28 cellular contexts compared by ENCODE assay signal in the genomic region with DNA sequence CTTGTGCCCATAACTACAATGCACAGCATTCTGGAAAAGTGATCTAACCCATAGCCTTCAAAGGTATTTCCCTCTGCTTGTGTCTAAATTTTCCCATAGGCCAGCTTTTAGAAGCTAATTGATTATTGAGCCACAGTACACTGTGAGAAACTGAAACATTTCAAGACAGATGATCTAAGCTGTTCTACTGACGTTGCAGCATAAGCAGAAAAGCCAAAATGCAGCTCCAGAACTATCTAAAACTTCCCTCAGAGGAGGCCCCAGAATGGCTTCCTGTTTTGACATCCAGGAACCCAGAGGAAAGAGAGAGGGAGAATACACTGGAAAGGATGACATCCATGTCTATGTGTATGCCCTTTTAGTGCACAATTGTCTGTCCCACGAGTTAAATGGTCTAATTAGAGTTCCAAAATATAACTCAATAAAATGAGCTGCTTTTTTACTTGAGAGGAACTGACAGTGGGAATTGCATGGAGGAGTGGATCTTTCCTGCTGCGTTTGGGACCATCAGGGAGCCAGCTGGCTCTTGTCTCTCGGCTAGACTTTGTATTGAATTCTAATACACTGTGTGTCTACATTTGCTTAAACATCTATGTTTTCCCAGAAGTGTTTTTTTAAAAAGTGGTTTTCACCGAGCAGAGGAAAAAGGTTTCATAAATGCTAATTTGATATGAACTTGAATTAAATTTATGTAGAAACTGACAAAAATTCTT.
DNase-seq lines count a peak whose midpoint lies in the region; ATAC-seq and TF ChIP-seq lines count a peak whose summit lies in the region.
"Had no signal": no experiment of that assay in that cellular context is flagged by ENCODE, and none has a peak within 500 bp of the region (broad histone marks: within the 10 kb centered on the region; RNA-seq: fewer than 3 reads in every experiment).

No MANE protein-coding gene starts in this region.

- ATAC-seq in HG02759 (IDR thresholded peaks at IDR 0.05; ENCODE audit: unreplicated experiment) (no peak), GM19452 (IDR thresholded peaks at IDR 0.05; ENCODE audit: unreplicated experiment) (no peak), HG02852 (IDR thresholded peaks at IDR 0.05; ENCODE audit: unreplicated experiment) (no peak)
- ATAC-seq: activated naive CD4-positive, alpha-beta T cell treated with anti-CD3 and anti-CD28 coated beads, Interleukin-2, amount 50 U/mL, for 72 hours; activated T-helper 17 cell treated with anti-CD3 and anti-CD28 coated beads, Interleukin-2, amount 50 U/mL, for 72 hours; esophagus mucosa; HepG2 had no signal

- DNase-seq in AG08396 (ENCODE audit: low spot score) (peak; percentile 6), HFFc6 (no peak), fibroblast of the aortic adventitia (ENCODE audit: low read depth) (peak; percentile 42), NCI-H187 (lab: John Stamatoyannopoulos, UW) (no peak)
- DNase-seq: activated CD4-positive, alpha-beta memory T cell treated with anti-CD3 and anti-CD28 coated beads for 36 hours; activated CD8-positive, alpha-beta memory T cell treated with anti-CD3 and anti-CD28 coated beads, Interleukin-2, amount 50 U/mL, for 4 hours; anterior cingulate cortex; CD8-positive, alpha-beta memory T cell; DMS 273 treated with DMSO at 0.1 percent for 48 hours; Karpas-422; NCI-H1436 treated with DMSO at 0.1 percent for 48 hours; NCI-H2107; NCI-H446 treated with DMSO at 0.1 percent for 48 hours; NCI-H82; stimulated activated naive CD4-positive, alpha-beta T cell treated with Interleukin-2 at 50 U/mL for 16 hours; T-helper 1 cell had no signal

- H3K9me3 Mint-ChIP-seq in HFFc6: no peaks in the 10 kb centered on the region
- H3K9me3 Mint-ChIP-seq: activated T-helper 17 cell treated with anti-CD3 and anti-CD28 coated beads, Interleukin-2, amount 50 U/mL, for 72 hours had no signal

- peaks cover 20% of the 10 kb centered on the region; the same call in 1 of the 2 replicates for H3K4me1 Mint-ChIP-seq in HFFc6 (ENCODE audit: low read depth)
- H3K4me1 Mint-ChIP-seq: activated T-helper 17 cell treated with anti-CD3 and anti-CD28 coated beads, Interleukin-2, amount 50 U/mL, for 72 hours; B cell; CD8-positive, alpha-beta memory T cell had no signal

- H3K27ac ChIP-seq in muscle layer of duodenum (ENCODE audit: low read length): peak overlapping the region; percentile 0
- H3K27ac ChIP-seq: cardiac muscle cell, SJSA1 had no signal

- H3K27ac Mint-ChIP-seq in HFFc6: peak overlapping the region; percentile 9; the same call in 1 of the 2 replicates
- H3K27ac Mint-ChIP-seq: activated CD4-positive, alpha-beta memory T cell treated with anti-CD3 and anti-CD28 coated beads for 36 hours; activated naive CD4-positive, alpha-beta T cell treated with anti-CD3 and anti-CD28 coated beads, Interleukin-2, amount 50 U/mL, for 72 hours; activated T-helper 17 cell treated with anti-CD3 and anti-CD28 coated beads, Interleukin-2, amount 50 U/mL, for 72 hours; B cell; CD8-positive, alpha-beta memory T cell; progenitor cell of endocrine pancreas had no signal

- H3K27me3 Mint-ChIP-seq in HFFc6 (ENCODE audit: insufficient read depth): no peaks in the 10 kb centered on the region
- H3K27me3 Mint-ChIP-seq: activated CD4-positive, alpha-beta memory T cell treated with anti-CD3 and anti-CD28 coated beads for 36 hours; activated T-helper 17 cell treated with anti-CD3 and anti-CD28 coated beads, Interleukin-2, amount 50 U/mL, for 72 hours; B cell; CD8-positive, alpha-beta memory T cell; progenitor cell of endocrine pancreas had no signal

- no peaks in the 10 kb centered on the region for H3K27me3 ChIP-seq in muscle layer of duodenum (ENCODE audit: low read depth, low read length)
- H3K27me3 ChIP-seq: cardiac muscle cell, SJSA1 had no signal

- H3K9me3 ChIP-seq in muscle layer of duodenum (ENCODE audit: control insufficient read depth in 1 of 2, low read length in 2 of 2): no peaks in the 10 kb centered on the region

- H3K36me3 Mint-ChIP-seq in HFFc6 (ENCODE audit: low read depth): no peaks in the 10 kb centered on the region
- H3K36me3 Mint-ChIP-seq: activated CD4-positive, alpha-beta memory T cell treated with anti-CD3 and anti-CD28 coated beads for 36 hours; activated naive CD4-positive, alpha-beta T cell treated with anti-CD3 and anti-CD28 coated beads, Interleukin-2, amount 50 U/mL, for 72 hours; CD8-positive, alpha-beta memory T cell had no signal

- no peak overlapping the region for H3K4me3 Mint-ChIP-seq in HFFc6
- H3K4me3 Mint-ChIP-seq: activated CD4-positive, alpha-beta memory T cell treated with anti-CD3 and anti-CD28 coated beads for 36 hours; activated T-helper 17 cell treated with anti-CD3 and anti-CD28 coated beads, Interleukin-2, amount 50 U/mL, for 72 hours; B cell; CD8-positive, alpha-beta memory T cell had no signal

- TF ChIP-seq CTCF in HFFc6 (IDR thresholded peaks at IDR 0.05) (no peak), fibroblast of the aortic adventitia (IDR thresholded peaks at IDR 0.05; ENCODE audit: insufficient read depth, low read length) (no peak)

- H3K4me1 ChIP-seq in muscle layer of duodenum (ENCODE audit: control insufficient read depth in 1 of 2, insufficient read depth in 2 of 2, low read length in 2 of 2): no peaks in the 10 kb centered on the region
- H3K4me1 ChIP-seq: SJSA1 had no signal

- H3K4me3 ChIP-seq in fibroblast of the aortic adventitia (ENCODE audit: low read depth, low read length) (no peak overlapping the region), muscle layer of duodenum (ENCODE audit: low read depth in 1 of 2, low read length in 2 of 2) (no peak overlapping the region)
- H3K4me3 ChIP-seq: cardiac muscle cell, SJSA1 had no signal

- no peaks in the 10 kb centered on the region for H3K36me3 ChIP-seq in muscle layer of duodenum (ENCODE audit: control insufficient read depth in 1 of 2, insufficient read depth in 2 of 2, low read length in 2 of 2)
- H3K36me3 ChIP-seq: cardiac muscle cell, SJSA1 had no signal

Comparison
In these comparisons a context has a peak if more than half of its experiments do, and no peak if none do; other contexts are left out.
1. DNase-seq: peak in AG08396 (single experiment) and fibroblast of the aortic adventitia (single experiment); none in HFFc6 (single experiment) and NCI-H187 (0 of 2).